In genomic region chr6:100177956-100178355, GRCh38 we compare ENCODE assay signal across 27 cellular contexts.
DNase-seq lines count a peak whose midpoint lies in the region; ATAC-seq and TF ChIP-seq lines count a peak whose summit lies in the region.
"Had no signal": no experiment of that assay in that cellular context is flagged by ENCODE, and none has a peak within 500 bp of the region (broad histone marks: within the 10 kb centered on the region; RNA-seq: fewer than 3 reads in every experiment).

No MANE protein-coding gene starts in this region.

- WGBS in lung, 2 donors: 26 to 60% methylated on average over 1 of the region's 1 CpG

- no peaks in the 10 kb centered on the region for H3K79me2 ChIP-seq in ACC112 (ENCODE audit: control insufficient read depth, insufficient read depth, low read length, unreplicated experiment)

- TF ChIP-seq CTCF in lung (IDR thresholded peaks at IDR 0.05; ENCODE audit: control extremely low read depth, extremely low read depth): no peak

- H3K4me1 ChIP-seq in ACC112 (ENCODE audit: control insufficient read depth, insufficient read depth, low read length, unreplicated experiment): peaks cover 30% of the 10 kb centered on the region
- peaks cover 0 to 4% of the 10 kb centered on the region in 2 donors for H3K4me1 ChIP-seq in lung (ENCODE audit: control insufficient read depth in 2 of 2, insufficient read depth in 2 of 2, low read length in 2 of 2)
- H3K4me1 ChIP-seq: BE2C, transverse colon had no signal

- H3K36me3 ChIP-seq in ACC112 (ENCODE audit: insufficient read depth, low read length) (no peaks in the 10 kb centered on the region), lung (ENCODE audit: control insufficient read depth in 2 of 2, insufficient read depth in 2 of 2, low read length in 2 of 2) (no peaks in the 10 kb centered on the region), H7 (replicated peaks; ENCODE audit: control insufficient read depth, insufficient read depth, low read length) (no peaks in the 10 kb centered on the region)
- H3K36me3 ChIP-seq: BE2C, esophagus squamous epithelium, SJCRH30, transverse colon had no signal

- DNase-seq in LHCN-M2 (ENCODE audit: low read depth): peak; percentile 61
- peak; percentile 54 for DNase-seq in fibroblast of gingiva (ENCODE audit: low read depth)
- DNase-seq in lung (ENCODE audit: low spot score): peak; percentile 48
- no peak for DNase-seq in medulla oblongata (ENCODE audit: extremely low spot score)
- no peak for DNase-seq in stimulated activated CD4-positive, alpha-beta T cell treated with anti-CD3 and anti-CD28 coated beads, Interleukin-1b, Interleukin-23, amount 100 ng/mL, for 48 hours
- DNase-seq in activated naive CD4-positive, alpha-beta T cell treated with anti-CD3 and anti-CD28 coated beads, Interleukin-2, amount 50 U/mL, for 16 hours: no peak
- no peak for DNase-seq in H7
- DNase-seq: activated CD4-positive, CD25-positive, alpha-beta regulatory T cell; activated naive CD4-positive, alpha-beta T cell treated with anti-CD3 and anti-CD28 coated beads, Interleukin-2, amount 10 ng/mL, durations not matched to agents 7 days and 5 days; BE2C; caudate nucleus; DMS153; esophagus squamous epithelium; HCEC 1CT; KBM-7; naive B cell; NCI-H1436 treated with DMSO at 0.1 percent for 48 hours; NCI-H2107; NCI-H446; NCI-H774; nucleus accumbens; psoas muscle; SJCRH30; T-helper 1 cell; transverse colon had no signal

- H2AFZ ChIP-seq in ACC112 (ENCODE audit: low read length, unreplicated experiment): peak overlapping the region; percentile 49

- ATAC-seq in lung (ENCODE audit: insufficient read depth, low FRiP score): no peak

- H3K27ac ChIP-seq in ACC112 (ENCODE audit: low read depth, low read length) (peak overlapping the region; percentile 84; the same call in 1 of the 2 replicates), lung (ENCODE audit: low read depth in 1 of 2, low read length in 1 of 2) (no peak overlapping the region)
- H3K27ac ChIP-seq: esophagus squamous epithelium, SJCRH30, transverse colon had no signal

- H3K27me3 ChIP-seq in ACC112 (ENCODE audit: insufficient read depth, low read length) (no peaks in the 10 kb centered on the region), lung (ENCODE audit: control insufficient read depth, insufficient read depth) (no peaks in the 10 kb centered on the region), H7 (ENCODE audit: control insufficient read depth, insufficient read depth, low read length) (no peaks in the 10 kb centered on the region)
- H3K27me3 ChIP-seq: BE2C, esophagus squamous epithelium, SJCRH30, transverse colon had no signal

- no peaks in the 10 kb centered on the region for H3K9me3 ChIP-seq in lung (ENCODE audit: control insufficient read depth in 2 of 2, insufficient read depth in 1 of 2, low read length in 1 of 2)
- H3K9me3 ChIP-seq: BE2C, esophagus squamous epithelium, psoas muscle, transverse colon had no signal

- H3K4me3 ChIP-seq in ACC112 (ENCODE audit: low read depth, low read length) (no peak overlapping the region), lung (no peak overlapping the region), H7 (ENCODE audit: insufficient read depth, low read depth, low read length) (no peak overlapping the region)
- H3K4me3 ChIP-seq: esophagus squamous epithelium, psoas muscle, SJCRH30, skin epidermis, transverse colon had no signal

Comparison
In these comparisons a context has a peak if more than half of its experiments do, and no peak if none do; other contexts are left out.
1. DNase-seq: peak in LHCN-M2 (single experiment), fibroblast of gingiva (single experiment) and lung (single experiment); none in medulla oblongata (single experiment), stimulated activated CD4-positive, alpha-beta T cell treated with anti-CD3 and anti-CD28 coated beads, Interleukin-1b, Interleukin-23, amount 100 ng/mL, for 48 hours (single experiment), activated naive CD4-positive, alpha-beta T cell treated with anti-CD3 and anti-CD28 coated beads, Interleukin-2, amount 50 U/mL, for 16 hours (single experiment) and H7 (single experiment).